Comparison of ENCODE assay signal across 10 cellular contexts in the genomic region with DNA sequence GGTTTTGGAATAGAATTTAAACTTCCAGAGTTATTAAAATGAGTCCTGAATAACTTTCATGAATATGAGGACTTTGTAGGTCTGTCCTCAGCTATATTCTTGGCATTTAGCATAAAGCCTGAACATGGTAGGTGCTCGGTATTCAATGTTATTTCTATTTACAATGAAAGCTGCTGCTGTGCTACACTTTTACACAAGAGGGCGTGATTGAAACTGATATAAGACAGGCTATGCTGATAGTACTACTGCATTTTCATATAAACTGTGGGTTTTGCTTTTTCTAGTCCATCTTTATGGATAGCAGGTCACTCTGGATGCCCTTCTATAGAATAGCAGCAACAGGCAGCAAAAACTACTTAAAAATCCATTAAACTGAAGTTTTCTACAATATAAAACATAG. TPM values are rescaled to one million over a fixed set of nuclear protein-coding genes. Genes with fewer than 3 reads are reported as not detected.
A peak's percentile ranks its signal among the peaks of the same experiment; 100 is the strongest.
DNase-seq lines count a peak whose midpoint lies in the region; ATAC-seq and TF ChIP-seq lines count a peak whose summit lies in the region.
"Had no signal": no experiment of that assay in that cellular context is flagged by ENCODE, and none has a peak within 500 bp of the region (broad histone marks: within the 10 kb centered on the region; RNA-seq: fewer than 3 reads in every experiment).

No MANE protein-coding gene starts in this region.

- H3K4me3 Mint-ChIP-seq in activated T-helper 17 cell treated with anti-CD3 and anti-CD28 coated beads, Interleukin-2, amount 50 U/mL, for 72 hours, result no peak overlapping the region

- no peaks in the 10 kb centered on the region for H3K4me1 Mint-ChIP-seq in activated T-helper 17 cell treated with anti-CD3 and anti-CD28 coated beads, Interleukin-2, amount 50 U/mL, for 72 hours

- H3K27me3 Mint-ChIP-seq in activated T-helper 17 cell treated with anti-CD3 and anti-CD28 coated beads, Interleukin-2, amount 50 U/mL, for 72 hours, result peaks cover 29% of the 10 kb centered on the region

- H3K27ac Mint-ChIP-seq in activated T-helper 17 cell treated with anti-CD3 and anti-CD28 coated beads, Interleukin-2, amount 50 U/mL, for 72 hours, result no peak overlapping the region

- peak; percentile 63 for ATAC-seq in HG02973 (IDR thresholded peaks at IDR 0.05; ENCODE audit: unreplicated experiment)
- ATAC-seq in activated T-helper 17 cell treated with anti-CD3 and anti-CD28 coated beads, Interleukin-2, amount 50 U/mL, for 72 hours (replicated peaks), result no peak
- ATAC-seq: K562 had no signal

- DNase-seq in NCI-H82 (lab: John Stamatoyannopoulos, UW), result peak; percentile 57
- no peak for DNase-seq in NCI-H82 treated with DMSO at 0.1 percent for 48 hours (lab: John Stamatoyannopoulos, UW; ENCODE audit: unreplicated experiment)
- DNase-seq in amniotic epithelial cell (ENCODE audit: low read depth), result peak; percentile 5
- DNase-seq in retinal pigment epithelial cell (ENCODE audit: low read depth), result no peak
- no peak for DNase-seq in foreskin melanocyte
- DNase-seq in NCI-H1048 (lab: John Stamatoyannopoulos, UW), result no peak

- peak; percentile 54 for TF ChIP-seq CTCF in retinal pigment epithelial cell (conservative IDR thresholded peaks at IDR 0.05; ENCODE audit: low read depth, low read length)

- no peaks in the 10 kb centered on the region for H3K36me3 Mint-ChIP-seq in activated T-helper 17 cell treated with anti-CD3 and anti-CD28 coated beads, Interleukin-2, amount 50 U/mL, for 72 hours (ENCODE audit: low read depth)

- H3K9me3 Mint-ChIP-seq in activated T-helper 17 cell treated with anti-CD3 and anti-CD28 coated beads, Interleukin-2, amount 50 U/mL, for 72 hours, result no peaks in the 10 kb centered on the region

- H3K4me3 ChIP-seq in retinal pigment epithelial cell (ENCODE audit: low read length), result no peak overlapping the region
- H3K4me3 ChIP-seq: BLaER1, K562 had no signal

RNA-seq across cellular contexts. Expression of a gene that starts 12.3 kb away (rescaled TPM):
- total RNA-seq in activated T-helper 17 cell treated with anti-CD3 and anti-CD28 coated beads, Interleukin-2, amount 50 U/mL, for 72 hours, result 10 to 100 TPM; 20.8 to 22.4 TPM

Comparison
In these comparisons a context has a peak if more than half of its experiments do, and no peak if none do; other contexts are left out.
1. DNase-seq: peak in NCI-H82 (single experiment) and amniotic epithelial cell (single experiment); none in NCI-H82 treated with DMSO at 0.1 percent for 48 hours (single experiment), retinal pigment epithelial cell (single experiment), foreskin melanocyte (single experiment) and NCI-H1048 (single experiment).